11 cellular contexts compared by ENCODE assay signal in the genomic region with DNA sequence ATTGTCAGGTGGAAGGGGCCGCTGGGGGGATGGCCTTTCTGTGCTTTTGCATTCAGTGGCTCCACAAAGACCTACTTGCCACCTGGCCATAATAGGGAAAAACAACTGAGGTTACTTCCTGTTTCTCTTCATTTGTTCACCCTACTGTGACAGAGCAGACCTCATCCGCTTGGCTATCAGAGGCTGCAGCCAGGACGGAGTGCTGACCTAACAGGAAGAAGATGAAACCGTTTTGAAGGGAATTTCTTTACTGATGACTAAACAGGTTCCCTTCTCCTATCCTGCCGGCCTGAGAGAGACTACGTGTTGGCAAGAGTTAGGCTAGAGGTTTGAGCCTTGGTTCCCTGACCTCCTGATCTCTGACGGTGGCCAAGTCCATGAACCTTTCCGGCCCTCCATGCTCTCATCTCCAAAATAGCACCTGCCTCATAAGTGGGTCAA. TPM values are rescaled to one million over a fixed set of nuclear protein-coding genes. Genes with fewer than 3 reads are reported as not detected.
A peak's percentile ranks its signal among the peaks of the same experiment; 100 is the strongest.
DNase-seq lines count a peak whose midpoint lies in the region; ATAC-seq, FAIRE-seq and TF ChIP-seq lines count a peak whose summit lies in the region.
"Had no signal": no experiment of that assay in that cellular context is flagged by ENCODE, and none has a peak within 500 bp of the region (broad histone marks: within the 10 kb centered on the region; RNA-seq: fewer than 3 reads in every experiment).

No MANE protein-coding gene starts in this region.

- peaks cover 3% of the 10 kb centered on the region for H3K9me3 Mint-ChIP-seq in WTC11
- H3K9me3 Mint-ChIP-seq: CD8-positive, alpha-beta T cell; dendritic cell treated with granulocyte-macrophage colony-stimulating factor and Interleukin-4, amounts not matched to agents 40 ng/mL and 50 ng/mL, for 4 days had no signal

- no TSS peak for BruUV-seq in mammary epithelial cell (replicated peaks; lab: Mats Ljungman, UMichigan)

- H3K9me3 ChIP-seq in BLaER1 treated with 17β-estradiol and CSF1 and Interleukin-3, amounts not matched to agents 10 nM and 100 nM (replicated peaks in 1 of 11) = no peaks in the 10 kb centered on the region
- no peaks in the 10 kb centered on the region for H3K9me3 ChIP-seq in mammary epithelial cell (replicated peaks; ENCODE audit: insufficient read depth, low read length)

- H3K27me3 ChIP-seq in BLaER1 treated with 17β-estradiol and CSF1 and Interleukin-3, amounts not matched to agents 10 nM and 100 nM = no peaks in the 10 kb centered on the region
- H3K27me3 ChIP-seq in mammary epithelial cell (ENCODE audit: insufficient read depth, low read length) = no peaks in the 10 kb centered on the region

- H3K27ac Mint-ChIP-seq in WTC11 = peak overlapping the region; percentile 68
- H3K27ac Mint-ChIP-seq: CD8-positive, alpha-beta T cell; dendritic cell treated with granulocyte-macrophage colony-stimulating factor and Interleukin-4, amounts not matched to agents 40 ng/mL and 50 ng/mL, for 4 days; progenitor cell of endocrine pancreas had no signal

- DNase-seq in WTC11 (ENCODE audit: low spot score) = no peak
- no peak for DNase-seq in activated CD4-positive, alpha-beta T cell treated with anti-CD3 and anti-CD28 coated beads for 48 hours
- no peak for DNase-seq in mammary epithelial cell
- no peak for DNase-seq in cerebellum (ENCODE audit: low spot score)
- DNase-seq in urothelium cell line (ENCODE audit: low spot score) = no peak
- DNase-seq: CD8-positive, alpha-beta T cell had no signal

- H4K20me1 ChIP-seq in BLaER1 treated with 17β-estradiol and CSF1 and Interleukin-3, amounts not matched to agents 10 nM and 100 nM = no peaks in the 10 kb centered on the region
- H4K20me1 ChIP-seq in mammary epithelial cell (ENCODE audit: insufficient read depth, low read length) = no peaks in the 10 kb centered on the region

- H2AFZ ChIP-seq in mammary epithelial cell (ENCODE audit: low read depth, low read length) = no peak overlapping the region

- no peaks in the 10 kb centered on the region for H3K36me3 Mint-ChIP-seq in WTC11
- H3K36me3 Mint-ChIP-seq: CD8-positive, alpha-beta T cell had no signal

- H3K27me3 Mint-ChIP-seq in WTC11 (ENCODE audit: low read depth) = peaks cover 2% of the 10 kb centered on the region

- CTCF ChIA-PET in WTC11 (lab: Charles Lee) (interaction anchor here (2.2 kb wide), 1 partner anchor 114 kb away, joined by 10 read pairs; no protein-coding TSS in a partner anchor), mammary epithelial cell (lab: Charles Lee; ENCODE audit: low non-redundant PET) (no interaction called here)

- no peak overlapping the region for H3K9ac ChIP-seq in BLaER1 treated with 17β-estradiol and CSF1 and Interleukin-3, amounts not matched to agents 10 nM and 100 nM
- H3K9ac ChIP-seq in mammary epithelial cell (ENCODE audit: insufficient read depth, low read length) = no peak overlapping the region

- dilution Hi-C loops in mammary epithelial cell (cut with HindIII; ENCODE audit: low sequenced_read_pairs) = no loop called here

- ATAC-seq in GM19351 (IDR thresholded peaks at IDR 0.05; ENCODE audit: unreplicated experiment) (peak; percentile 96), HG03108 (IDR thresholded peaks at IDR 0.05; ENCODE audit: unreplicated experiment) (peak; percentile 97), WTC11 (peak; percentile 83)
- ATAC-seq: CD8-positive, alpha-beta T cell had no signal

- intact Hi-C loops in mammary epithelial cell (cut with micrococcal nuclease) = no loop called here

- peaks cover 8 to 17% (median 11%) of the 10 kb centered on the region in 10 experiments for H3K4me1 ChIP-seq in BLaER1 treated with 17β-estradiol and CSF1 and Interleukin-3, amounts not matched to agents 10 nM and 100 nM
- no peaks in the 10 kb centered on the region for H3K4me1 ChIP-seq in mammary epithelial cell (ENCODE audit: insufficient read depth, low read length)

- H3K27ac ChIP-seq in BLaER1 treated with 17β-estradiol and CSF1 and Interleukin-3, amounts not matched to agents 10 nM and 100 nM = peak overlapping the region in 2 of 11 experiments; percentile 1 to 12; a peak in 1 of 22 replicates
- H3K27ac ChIP-seq in mammary epithelial cell (ENCODE audit: insufficient read depth, low read depth, low read length) = no peak overlapping the region

- H3K4me3 ChIP-seq in BLaER1 treated with 17β-estradiol and CSF1 and Interleukin-3, amounts not matched to agents 10 nM and 100 nM = no peak overlapping the region
- H3K4me3 ChIP-seq in mammary epithelial cell (replicated peaks in 1 of 3; ENCODE audit: insufficient read depth in 1 of 3, low read depth in 2 of 3, low read length in 3 of 3) = no peak overlapping the region

- 73% methylated on average over 8 of the region's 8 CpGs for WGBS in mammary epithelial cell (ENCODE audit: low coverage, missing lambda C conversion rate)

- H3K36me3 ChIP-seq in BLaER1 treated with 17β-estradiol and CSF1 and Interleukin-3, amounts not matched to agents 10 nM and 100 nM = no peaks in the 10 kb centered on the region
- H3K36me3 ChIP-seq in mammary epithelial cell (ENCODE audit: insufficient read depth, low read length) = no peaks in the 10 kb centered on the region

- peak overlapping the region; percentile 44 to 69 (median 61) for H3K4me2 ChIP-seq in BLaER1 treated with 17β-estradiol and CSF1 and Interleukin-3, amounts not matched to agents 10 nM and 100 nM
- H3K4me2 ChIP-seq in mammary epithelial cell (ENCODE audit: insufficient read depth, low read depth, low read length) = no peak overlapping the region

- no peak for TF ChIP-seq CTCF in WTC11 (IDR thresholded peaks at IDR 0.05)
- TF ChIP-seq CTCF in mammary epithelial cell (conservative IDR thresholded peaks at IDR 0.05 in 1 of 2, IDR thresholded peaks at IDR 0.05 in 1 of 2; ENCODE audit: extremely low read depth in 1 of 2, insufficient read depth in 1 of 2, low read depth in 1 of 2, low read length in 2 of 2) = no peak

- POLR2A ChIA-PET in WTC11 (lab: Charles Lee) = no interaction called here

- in situ Hi-C loops in mammary epithelial cell (cut with MboI; ENCODE audit: low sequenced_read_pairs in 2 of 2) = loop anchor here in 1 of 2 donors (25.0 kb wide), 1 partner anchor 100 kb away; the partner anchor contains the start of gene MPC1

- H3K4me1 Mint-ChIP-seq in WTC11 = peaks cover 5% of the 10 kb centered on the region; the same call in 1 of the 2 replicates

- H3K4me3 Mint-ChIP-seq in WTC11 = no peak overlapping the region
- H3K4me3 Mint-ChIP-seq: CD8-positive, alpha-beta T cell; dendritic cell treated with granulocyte-macrophage colony-stimulating factor and Interleukin-4, amounts not matched to agents 40 ng/mL and 50 ng/mL, for 4 days had no signal

- no peak for FAIRE-seq in urothelium cell line (lab: Jason Lieb, UNC)

- H3K79me2 ChIP-seq in mammary epithelial cell (ENCODE audit: insufficient read depth, low read length) = no peaks in the 10 kb centered on the region

TF ChIP-seq in WTC11, 78 proteins besides CTCF, POLR2A, EP300 and RAD21 (continues in another document):
- TF ChIP-seq, protein P1, sequence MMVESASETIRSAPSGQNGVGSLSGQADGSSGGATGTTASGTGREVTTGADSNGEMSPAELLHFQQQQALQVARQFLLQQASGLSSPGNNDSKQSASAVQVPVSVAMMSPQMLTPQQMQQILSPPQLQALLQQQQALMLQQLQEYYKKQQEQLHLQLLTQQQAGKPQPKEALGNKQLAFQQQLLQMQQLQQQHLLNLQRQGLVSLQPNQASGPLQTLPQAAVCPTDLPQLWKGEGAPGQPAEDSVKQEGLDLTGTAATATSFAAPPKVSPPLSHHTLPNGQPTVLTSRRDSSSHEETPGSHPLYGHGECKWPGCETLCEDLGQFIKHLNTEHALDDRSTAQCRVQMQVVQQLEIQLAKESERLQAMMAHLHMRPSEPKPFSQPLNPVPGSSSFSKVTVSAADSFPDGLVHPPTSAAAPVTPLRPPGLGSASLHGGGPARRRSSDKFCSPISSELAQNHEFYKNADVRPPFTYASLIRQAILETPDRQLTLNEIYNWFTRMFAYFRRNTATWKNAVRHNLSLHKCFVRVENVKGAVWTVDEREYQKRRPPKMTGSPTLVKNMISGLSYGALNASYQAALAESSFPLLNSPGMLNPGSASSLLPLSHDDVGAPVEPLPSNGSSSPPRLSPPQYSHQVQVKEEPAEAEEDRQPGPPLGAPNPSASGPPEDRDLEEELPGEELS (CRISPR knock-in tag; IDR thresholded peaks at IDR 0.05) = no peak
- TF ChIP-seq NR1H2 (CRISPR knock-in tag; IDR thresholded peaks at IDR 0.05) (no peak), ZNF671 (CRISPR knock-in tag; IDR thresholded peaks at IDR 0.05) (no peak), ATF3 (CRISPR knock-in tag; conservative IDR thresholded peaks at IDR 0.05) (no peak), MXD4 (CRISPR knock-in tag; IDR thresholded peaks at IDR 0.05; ENCODE audit: borderline replicate concordance) (no peak), GABPB1 (CRISPR knock-in tag; IDR thresholded peaks at IDR 0.05) (no peak)
- TF ChIP-seq, protein P2, sequence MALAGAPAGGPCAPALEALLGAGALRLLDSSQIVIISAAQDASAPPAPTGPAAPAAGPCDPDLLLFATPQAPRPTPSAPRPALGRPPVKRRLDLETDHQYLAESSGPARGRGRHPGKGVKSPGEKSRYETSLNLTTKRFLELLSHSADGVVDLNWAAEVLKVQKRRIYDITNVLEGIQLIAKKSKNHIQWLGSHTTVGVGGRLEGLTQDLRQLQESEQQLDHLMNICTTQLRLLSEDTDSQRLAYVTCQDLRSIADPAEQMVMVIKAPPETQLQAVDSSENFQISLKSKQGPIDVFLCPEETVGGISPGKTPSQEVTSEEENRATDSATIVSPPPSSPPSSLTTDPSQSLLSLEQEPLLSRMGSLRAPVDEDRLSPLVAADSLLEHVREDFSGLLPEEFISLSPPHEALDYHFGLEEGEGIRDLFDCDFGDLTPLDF (CRISPR knock-in tag; IDR thresholded peaks at IDR 0.05) = no peak

RNA-seq across cellular contexts. Expression of gene PRR18, which starts 21.3 kb away (rescaled TPM):
- 0.16 to 0.52 TPM (median 0.39 TPM) in 3 replicates for total RNA-seq in WTC11 (2021)
- total RNA-seq in mammary epithelial cell = under 1 TPM; 0.09 to 0.50 TPM
- 0.01 TPM for polyA plus RNA-seq in mammary epithelial cell
- not detected for polyA minus RNA-seq in mammary epithelial cell
- 0.54 TPM for total RNA-seq in cerebellum
- total RNA-seq: CD8-positive, alpha-beta T cell had no signal

RNA-seq across cellular contexts. Expression of gene SFT2D1, which starts 55.5 kb away (rescaled TPM):
- 48.0 to 53.1 TPM (median 49.4 TPM) in 3 replicates for total RNA-seq in WTC11 (2021)
- 10 to 100 TPM; 31.0 to 41.1 TPM for total RNA-seq in mammary epithelial cell
- polyA plus RNA-seq in mammary epithelial cell = 45.1 TPM
- polyA minus RNA-seq in mammary epithelial cell = 33.2 TPM
- 18.9 TPM for total RNA-seq in cerebellum
